ENCODE assay signal across 17 cellular contexts in the genomic region with DNA sequence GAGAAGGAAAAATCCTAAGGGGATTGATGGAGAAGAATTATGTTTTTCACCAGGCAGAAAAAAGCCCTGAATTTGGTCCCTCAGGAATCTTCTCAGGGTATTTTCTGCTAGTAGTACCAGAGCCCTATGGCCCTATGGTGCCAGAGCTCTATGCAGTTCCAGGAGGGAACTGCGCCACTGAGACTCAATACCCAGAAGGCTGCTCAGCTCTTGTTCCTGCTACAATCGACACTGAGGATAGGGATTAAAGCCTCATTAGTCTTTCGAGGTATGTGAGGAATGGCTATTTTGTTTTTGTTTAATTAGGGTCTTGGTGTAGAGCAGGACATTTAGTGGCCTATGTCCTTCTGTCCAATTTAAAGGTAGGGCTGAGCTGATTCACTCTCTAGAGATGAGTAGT. TPM values are rescaled to one million over a fixed set of nuclear protein-coding genes. Genes with fewer than 3 reads are reported as not detected.
DNase-seq lines count a peak whose midpoint lies in the region; ATAC-seq, FAIRE-seq and TF ChIP-seq lines count a peak whose summit lies in the region.
"Had no signal": no experiment of that assay in that cellular context is flagged by ENCODE, and none has a peak within 500 bp of the region (broad histone marks: within the 10 kb centered on the region; RNA-seq: fewer than 3 reads in every experiment).

No MANE protein-coding gene starts in this region.

- H3K27me3 Mint-ChIP-seq in neural crest cell (ENCODE audit: low read depth) (no peaks in the 10 kb centered on the region), T-cell (peaks cover 8 to 24% of the 10 kb centered on the region in 2 donors)

- in situ Hi-C loops in K562 (cut with MboI) = no loop called here

- no TSS peak for BruUV-seq in K562 (replicated peaks; lab: Mats Ljungman, UMichigan)

- H3K9me3 Mint-ChIP-seq in neural crest cell = no peaks in the 10 kb centered on the region
- H3K9me3 Mint-ChIP-seq in T-cell = no peaks in the 10 kb centered on the region
- H3K9me3 Mint-ChIP-seq: CD8-positive, alpha-beta T cell had no signal

- POLR2A ChIA-PET in K562 (lab: Yijun Ruan, JAX) = interaction anchor here (0.6 to 1.0 kb wide), 3 partner anchors 11 to 167 kb away, joined by 3 read pairs; no protein-coding TSS in a partner anchor
- POLR2A ChIA-PET in T-cell (lab: Charles Lee) = no interaction called here

- no peaks in the 10 kb centered on the region for H3K9me3 ChIP-seq in K562 (replicated peaks; ENCODE audit: control insufficient read depth, insufficient read depth, low read depth, low read length)
- H3K9me3 ChIP-seq: BE2C had no signal

- no peak for FAIRE-seq in K562 (lab: Jason Lieb, UNC)
- FAIRE-seq: GM12891, H1, HTR-8/SVneo had no signal

- 37% methylated on average over 3 of the region's 3 CpGs for WGBS in K562 (ENCODE audit: insufficient coverage, low coverage, missing lambda C conversion rate)

- CTCF ChIA-PET in K562 (lab: Yijun Ruan, JAX; ENCODE audit: low intra/inter-chr PET ratio) = no interaction called here
- CTCF ChIA-PET in T-cell (lab: Charles Lee) = interaction anchor here (0.5 to 1.4 kb wide), 3 partner anchors 22 to 602 kb away, joined by 3 to 5 read pairs (median 3); a partner anchor contains a TSS

- H3K4me2 ChIP-seq in K562 (ENCODE audit: insufficient read depth, low read length) = no peak overlapping the region

- TF ChIP-seq EP300 in K562 (IDR thresholded peaks at IDR 0.05; ENCODE audit: low read length) = no peak

- DNase-seq in D341Med (ENCODE audit: low spot score) = peak; percentile 22
- DNase-seq in H7 = peak; percentile 34
- DNase-seq in K562 (ENCODE audit: extremely low read depth in 1 of 4, low spot score in 3 of 4) = no peak
- no peak for DNase-seq in neural crest cell (ENCODE audit: low read depth, low spot score)
- DNase-seq in NCI-H2227 treated with DMSO at 0.1 percent for 48 hours (lab: John Stamatoyannopoulos, UW) = no peak
- DNase-seq in T-cell = no peak
- no peak for DNase-seq in globus pallidus (ENCODE audit: low spot score)
- DNase-seq in retina = no peak
- DNase-seq: BE2C; CD8-positive, alpha-beta T cell; COR-L47; DMS53 had no signal

- intact Hi-C loops in K562 (cut with micrococcal nuclease) = no loop called here

- no peak for TF ChIP-seq RAD21 in K562 (CRISPR knock-in tag; conservative IDR thresholded peaks at IDR 0.05 in 1 of 2, IDR thresholded peaks at IDR 0.05 in 1 of 2)

- TF ChIP-seq POLR2A in K562 (conservative IDR thresholded peaks at IDR 0.05) = no peak

- H3K4me3 Mint-ChIP-seq in neural crest cell (no peak overlapping the region), T-cell (no peak overlapping the region)
- H3K4me3 Mint-ChIP-seq: CD8-positive, alpha-beta T cell had no signal

- H3K36me3 ChIP-seq in H7 (replicated peaks; ENCODE audit: control insufficient read depth, insufficient read depth, low read length) (no peaks in the 10 kb centered on the region), K562 (ENCODE audit: control insufficient read depth, insufficient read depth, low read length) (no peaks in the 10 kb centered on the region)
- H3K36me3 ChIP-seq: BE2C had no signal

- peaks cover 6% of the 10 kb centered on the region for H3K4me1 Mint-ChIP-seq in neural crest cell
- no peaks in the 10 kb centered on the region for H3K4me1 Mint-ChIP-seq in T-cell

- no peak overlapping the region for H3K9ac ChIP-seq in K562 (ENCODE audit: insufficient read depth in 1 of 2, low read depth in 2 of 2, low read length in 2 of 2)

- no peaks in the 10 kb centered on the region for H3K4me1 ChIP-seq in K562 (replicated peaks in 1 of 2; ENCODE audit: control insufficient read depth in 2 of 2, insufficient read depth in 2 of 2, low read length in 2 of 2)
- H3K4me1 ChIP-seq: BE2C had no signal

- H3K27ac Mint-ChIP-seq in neural crest cell (ENCODE audit: unreplicated experiment) (no peak overlapping the region), T-cell (no peak overlapping the region)
- H3K27ac Mint-ChIP-seq: CD8-positive, alpha-beta T cell had no signal

- no peak overlapping the region for H3K27ac ChIP-seq in K562 (ENCODE audit: extremely low read depth, low read depth, low read length)
- H3K27ac ChIP-seq: C4-2B had no signal

- ATAC-seq in K562 (peak; percentile 67; the same call in 2 of the 3 replicates), T-cell (replicated peaks in 1 of 4) (no peak)
- ATAC-seq: CD8-positive, alpha-beta T cell; HCT116 had no signal

- H3K79me2 ChIP-seq in K562 (ENCODE audit: control insufficient read depth, insufficient read depth, low read length) = no peaks in the 10 kb centered on the region

- H4K20me1 ChIP-seq in K562 (replicated peaks; ENCODE audit: control insufficient read depth, insufficient read depth, low read length) = no peaks in the 10 kb centered on the region

- peak overlapping the region; percentile 22; the same call in 1 of the 2 replicates for H2AFZ ChIP-seq in K562 (ENCODE audit: low read depth, low read length)

- H3K27me3 ChIP-seq in H7 (ENCODE audit: control insufficient read depth, insufficient read depth, low read length) = no peaks in the 10 kb centered on the region
- no peaks in the 10 kb centered on the region for H3K27me3 ChIP-seq in K562 (ENCODE audit: control insufficient read depth in 2 of 2, insufficient read depth in 2 of 2, low read length in 2 of 2)
- H3K27me3 ChIP-seq: BE2C had no signal

- H3K4me3 ChIP-seq in H7 (ENCODE audit: insufficient read depth, low read depth, low read length) (no peak overlapping the region), K562 (no peak overlapping the region)

- H3K9me1 ChIP-seq in K562 (ENCODE audit: control insufficient read depth, insufficient read depth, low read length) = no peaks in the 10 kb centered on the region

- TF ChIP-seq CTCF in K562 (IDR thresholded peaks at IDR 0.05 in 2 of 3, conservative IDR thresholded peaks at IDR 0.05 in 1 of 3; ENCODE audit: insufficient read depth in 2 of 3, low read depth in 1 of 3, low read length in 3 of 3) = no peak
- peak; percentile 15 for TF ChIP-seq CTCF in neural crest cell (conservative IDR thresholded peaks at IDR 0.05)

- H3K36me3 Mint-ChIP-seq in neural crest cell (ENCODE audit: low read depth) = no peaks in the 10 kb centered on the region
- no peaks in the 10 kb centered on the region for H3K36me3 Mint-ChIP-seq in T-cell
- H3K36me3 Mint-ChIP-seq: CD8-positive, alpha-beta T cell had no signal

TF ChIP-seq in K562, 482 proteins besides CTCF, POLR2A, EP300 and RAD21:
- TF ChIP-seq ZNF75A (CRISPR knock-in tag; IDR thresholded peaks at IDR 0.05) (no peak), PML (IDR thresholded peaks at IDR 0.05; ENCODE audit: low read length) (no peak), RAD51 (IDR thresholded peaks at IDR 0.05; ENCODE audit: borderline replicate concordance, low read depth) (no peak)
TF ChIP-seq in K562: peak in this region for 0.

RNA-seq across cellular contexts. Expression of a gene that starts 21.7 kb away (rescaled TPM):
- total RNA-seq in H7 (2014; rRNA removed; shearing (Covaris generic)) = 20.1 and 24.1 TPM in 2 replicates
- 5.5 and 20.3 TPM in 2 replicates for total RNA-seq in K562 (2011; cell fraction: chromatin; rRNA removed; ENCODE audit: low replicate concordance)
- 4.0 and 5.4 TPM in 2 replicates for total RNA-seq in K562 (2011; cell fraction: nucleolus; rRNA removed)
- total RNA-seq in K562 (2011; cell fraction: nucleoplasm; rRNA removed) = 16.5 and 35.3 TPM in 2 replicates
- 10.5 and 12.5 TPM in 2 replicates for total RNA-seq in K562 (2014; rRNA removed)
- total RNA-seq in K562 (2014; rRNA removed; fragmentation: Illumina TruSeq; extraction: Trizol) = 38.1 and 44.4 TPM in 2 replicates
- total RNA-seq in K562 (2015; rRNA removed; fragmentation: Illumina TruSeq; extraction: Trizol) = 29.3 and 30.0 TPM in 2 replicates
- total RNA-seq in K562 (2021) = 69.5 and 70.0 TPM in 2 replicates
- 6.9 and 22.2 TPM in 2 replicates for polyA plus RNA-seq in K562 (2011; rRNA removed)
- 4.3 and 6.2 TPM in 2 replicates for polyA plus RNA-seq in K562 (2011; cell fraction: cytosol; rRNA removed)
- polyA plus RNA-seq in K562 (2011; cell fraction: nucleus; rRNA removed) = 4.3 and 5.0 TPM in 2 replicates
- polyA plus RNA-seq in K562 (2012) = 39.5 and 45.7 TPM in 2 replicates
- polyA plus RNA-seq in K562 (2014; fragmentation: Illumina TruSeq; extraction: Trizol) = 44.2 and 48.8 TPM in 2 replicates
- 10 to 100 TPM in 1 of 2 experiments, 1 to 10 TPM in 1; 3.7 to 12.3 TPM for polyA plus RNA-seq in K562 (2014; fragmentation: Nextera tagmentation; extraction: Ambion mirVana)
- 23.2 and 24.8 TPM in 2 replicates for polyA plus RNA-seq in K562 (2014; rRNA removed)
- polyA minus RNA-seq in K562 (2011; rRNA and poly(A)+ RNA removed) = 18.4 and 33.2 TPM in 2 replicates
- polyA minus RNA-seq in K562 (2011; cell fraction: cytosol; rRNA and poly(A)+ RNA removed) = 16.5 and 25.1 TPM in 2 replicates
- polyA minus RNA-seq in K562 (2011; cell fraction: nucleus; rRNA and poly(A)+ RNA removed) = 5.4 and 6.0 TPM in 2 replicates
- total RNA-seq in neural crest cell = 56.4 TPM in 2 replicates
- total RNA-seq in T-cell = 10 to 100 TPM; 53.2 to 65.0 (median 57.7) TPM

RNA-seq across cellular contexts. Expression of a gene that starts 45.7 kb away (rescaled TPM):
- total RNA-seq in H7 (2014; rRNA removed; shearing (Covaris generic)) = 0.80 and 0.81 TPM in 2 replicates
- total RNA-seq in K562 (2011; cell fraction: chromatin; rRNA removed; ENCODE audit: low replicate concordance) = 0.42 and 1.1 TPM in 2 replicates
- total RNA-seq in K562 (2011; cell fraction: nucleolus; rRNA removed) = 0.83 and 1.2 TPM in 2 replicates
- 0.51 and 1.5 TPM in 2 replicates for total RNA-seq in K562 (2011; cell fraction: nucleoplasm; rRNA removed)
- 0.59 and 1.6 TPM in 2 replicates for total RNA-seq in K562 (2014; rRNA removed)
- 1.1 TPM in 2 replicates for total RNA-seq in K562 (2014; rRNA removed; fragmentation: Illumina TruSeq; extraction: Trizol)
- total RNA-seq in K562 (2015; rRNA removed; fragmentation: Illumina TruSeq; extraction: Trizol) = 1.3 and 1.8 TPM in 2 replicates
- total RNA-seq in K562 (2021) = 1.3 and 1.6 TPM in 2 replicates
- 0.30 and 1.9 TPM in 2 replicates for polyA plus RNA-seq in K562 (2011; rRNA removed)
- polyA plus RNA-seq in K562 (2011; cell fraction: cytosol; rRNA removed) = 0.22 and 1.1 TPM in 2 replicates
- polyA plus RNA-seq in K562 (2011; cell fraction: nucleus; rRNA removed) = 0.10 and 1.9 TPM in 2 replicates
- polyA plus RNA-seq in K562 (2012) = 3.5 and 4.2 TPM in 2 replicates
- 1.0 and 2.1 TPM in 2 replicates for polyA plus RNA-seq in K562 (2014; fragmentation: Illumina TruSeq; extraction: Trizol)
- polyA plus RNA-seq in K562 (2014; fragmentation: Nextera tagmentation; extraction: Ambion mirVana) = 1 to 10 TPM; 1.3 to 1.6 TPM
- polyA plus RNA-seq in K562 (2014; rRNA removed) = 1.3 and 1.5 TPM in 2 replicates
- 0.30 and 0.67 TPM in 2 replicates for polyA minus RNA-seq in K562 (2011; rRNA and poly(A)+ RNA removed)
- 1.8 TPM in 1 of 2 replicates, not detected in the other for polyA minus RNA-seq in K562 (2011; cell fraction: cytosol; rRNA and poly(A)+ RNA removed)
- polyA minus RNA-seq in K562 (2011; cell fraction: nucleus; rRNA and poly(A)+ RNA removed) = 0.56 and 1.2 TPM in 2 replicates
- 36.6 and 37.3 TPM in 2 replicates for total RNA-seq in neural crest cell
- under 1 TPM in 3 of 5 donors, not detected in 2; 0.53 to 0.63 (median 0.59) TPM for total RNA-seq in T-cell
- total RNA-seq: CD8-positive, alpha-beta T cell had no signal

Comparison
In these comparisons a context has a peak if more than half of its experiments do, and no peak if none do; other contexts are left out.
1. DNase-seq: peak in D341Med (single experiment) and H7 (single experiment); none in K562 (0 of 4), neural crest cell (single experiment), NCI-H2227 treated with DMSO at 0.1 percent for 48 hours (single experiment), T-cell (0 of 34), globus pallidus (single experiment) and retina (single experiment).
2. RNA of a gene that starts 45.7 kb away (total RNA-seq): 36.6 to 37.3 TPM in neural crest cell; 0.42 to 1.8 TPM in K562, 0.80 to 0.81 TPM in H7 and 0.53 to 0.63 TPM in T-cell; every median in the first group is over 10 times any median in the second.